Comparison of ENCODE assay signal across 22 cellular contexts in genomic region chr1:28450561-28450960, GRCh38. TPM values are rescaled to one million over a fixed set of nuclear protein-coding genes. Genes with fewer than 3 reads are reported as not detected.
DNase-seq lines count a peak whose midpoint lies in the region; ATAC-seq, FAIRE-seq and TF ChIP-seq lines count a peak whose summit lies in the region.
"Had no signal": no experiment of that assay in that cellular context is flagged by ENCODE, and none has a peak within 500 bp of the region (broad histone marks: within the 10 kb centered on the region; RNA-seq: fewer than 3 reads in every experiment).

No MANE protein-coding gene starts in this region.

- CTCF ChIA-PET in MCF 10A (lab: Yijun Ruan, JAX), result interaction anchor here (0.5 to 1.1 kb wide), 3 partner anchors 60 to 202 kb away, joined by 3 to 5 read pairs (median 3); no protein-coding TSS in a partner anchor

- no peak for TF ChIP-seq POLR2A in breast epithelium (IDR thresholded peaks at IDR 0.05)

- H3K36me3 Mint-ChIP-seq in MCF 10A (ENCODE audit: insufficient read depth, unreplicated experiment), result peaks cover 11% of the 10 kb centered on the region
- H3K36me3 Mint-ChIP-seq in stimulated activated effector memory CD8-positive, alpha-beta T cell treated with anti-CD3 and anti-CD28 coated beads, Interleukin-12 subunit alpha, Interleukin-12 subunit beta, amount 100 ng/mL, for 72 hours, result peaks cover 13% of the 10 kb centered on the region

- TF ChIP-seq CTCF in MCF 10A (IDR thresholded peaks at IDR 0.05; ENCODE audit: unreplicated experiment), result no peak
- TF ChIP-seq CTCF in breast epithelium (IDR thresholded peaks at IDR 0.05), result no peak
- no peak for TF ChIP-seq CTCF in RWPE2 (IDR thresholded peaks at IDR 0.05; ENCODE audit: poor library complexity, severe bottlenecking)
- no peak for TF ChIP-seq CTCF in epithelial cell of esophagus (IDR thresholded peaks at IDR 0.05; ENCODE audit: insufficient read depth, low read depth, low read length, missing control alignments)
- TF ChIP-seq CTCF in pancreas (IDR thresholded peaks at IDR 0.05), result no peak

- H3K9me3 Mint-ChIP-seq in MCF 10A (ENCODE audit: unreplicated experiment), result no peaks in the 10 kb centered on the region
- no peaks in the 10 kb centered on the region for H3K9me3 Mint-ChIP-seq in stimulated activated effector memory CD8-positive, alpha-beta T cell treated with anti-CD3 and anti-CD28 coated beads, Interleukin-12 subunit alpha, Interleukin-12 subunit beta, amount 100 ng/mL, for 72 hours
- H3K9me3 Mint-ChIP-seq: CD8-positive, alpha-beta T cell had no signal

- no peaks in the 10 kb centered on the region for H3K36me3 ChIP-seq in breast epithelium
- H3K36me3 ChIP-seq in RWPE2 (ENCODE audit: low read depth), result peaks cover 17% of the 10 kb centered on the region
- H3K36me3 ChIP-seq in pancreas, result no peaks in the 10 kb centered on the region
- H3K36me3 ChIP-seq: gastrocnemius medialis, ovary had no signal

- H3K4me3 ChIP-seq in breast epithelium (no peak overlapping the region), RWPE2 (ENCODE audit: severe bottlenecking) (no peak overlapping the region), epithelial cell of esophagus (ENCODE audit: low read length) (no peak overlapping the region), pancreas (no peak overlapping the region)
- H3K4me3 ChIP-seq: dorsolateral prefrontal cortex, gastrocnemius medialis, lung, ovary, SJSA1, testis had no signal

- H3K4me1 Mint-ChIP-seq in MCF 10A (ENCODE audit: insufficient read depth, unreplicated experiment), result peaks cover 16% of the 10 kb centered on the region
- H3K4me1 Mint-ChIP-seq in stimulated activated effector memory CD8-positive, alpha-beta T cell treated with anti-CD3 and anti-CD28 coated beads, Interleukin-12 subunit alpha, Interleukin-12 subunit beta, amount 100 ng/mL, for 72 hours, result peaks cover 28% of the 10 kb centered on the region

- DNase-seq in MCF 10A (ENCODE audit: unreplicated experiment) (no peak), breast epithelium (ENCODE audit: low spot score in 2 of 2) (no peak), RWPE2 (ENCODE audit: low spot score) (no peak), epithelial cell of esophagus (ENCODE audit: low read depth) (peak; percentile 27), pancreas (no peak), NCI-H774 (lab: John Stamatoyannopoulos, UW) (no peak)
- DNase-seq in stimulated activated effector memory CD8-positive, alpha-beta T cell treated with anti-CD3 and anti-CD28 coated beads, Interleukin-12 subunit alpha, Interleukin-12 subunit beta, amount 100 ng/mL, for 72 hours (ENCODE audit: low spot score in 2 of 2), result no peak
- DNase-seq: activated CD4-positive, CD25-positive, alpha-beta regulatory T cell; activated effector memory CD4-positive, alpha-beta T cell treated with anti-CD3 and anti-CD28 coated beads, Interleukin-2, amount 50 U/mL, for 16 hours; DMS153; dorsolateral prefrontal cortex; gastrocnemius medialis; islet precursor cell; NCI-H187 treated with DMSO at 0.1 percent for 48 hours; ovary; testis had no signal

- peak overlapping the region; percentile 79 for H3K27ac Mint-ChIP-seq in MCF 10A (ENCODE audit: low read depth, unreplicated experiment)
- H3K27ac Mint-ChIP-seq in stimulated activated effector memory CD8-positive, alpha-beta T cell treated with anti-CD3 and anti-CD28 coated beads, Interleukin-12 subunit alpha, Interleukin-12 subunit beta, amount 100 ng/mL, for 72 hours, result no peak overlapping the region

- no TSS peak for BruUV-seq in MCF 10A (replicated peaks; lab: Mats Ljungman, UMichigan)

- POLR2A ChIA-PET in MCF 10A (lab: Yijun Ruan, JAX), result interaction anchor here (0.7 to 6.8 kb wide), 6 partner anchors 12 to 58 kb away, joined by 4 to 58 read pairs (median 8); partner anchors contain the start of gene RCC1

- WGBS in pancreas, 2 donors, result 91 to 94% methylated on average over 5 of the region's 5 CpGs

- peak overlapping the region in 1 of 2 donors; percentile 41 for H3K27ac ChIP-seq in breast epithelium
- H3K27ac ChIP-seq in RWPE2 (ENCODE audit: poor library complexity, severe bottlenecking), result peak overlapping the region; percentile 40
- H3K27ac ChIP-seq in pancreas, result no peak overlapping the region
- H3K27ac ChIP-seq: ovary, SJSA1, testis had no signal

- intact Hi-C loops in MCF 10A (cut with micrococcal nuclease), result no loop called here
- intact Hi-C loops in breast epithelium (cut with DNase I; ENCODE audit: low total_unique reads), result no loop called here
- intact Hi-C loops in pancreas (cut with DNase I), result no loop called here

- H3K4me3 Mint-ChIP-seq in MCF 10A (ENCODE audit: unreplicated experiment), result no peak overlapping the region
- no peak overlapping the region for H3K4me3 Mint-ChIP-seq in stimulated activated effector memory CD8-positive, alpha-beta T cell treated with anti-CD3 and anti-CD28 coated beads, Interleukin-12 subunit alpha, Interleukin-12 subunit beta, amount 100 ng/mL, for 72 hours
- H3K4me3 Mint-ChIP-seq: CD8-positive, alpha-beta T cell had no signal

- H3K4me1 ChIP-seq in breast epithelium (no peaks in the 10 kb centered on the region), RWPE2 (ENCODE audit: insufficient read depth, poor library complexity, severe bottlenecking) (peaks cover 14% of the 10 kb centered on the region), pancreas (no peaks in the 10 kb centered on the region)
- H3K4me1 ChIP-seq: gastrocnemius medialis, testis had no signal

- H3K27me3 Mint-ChIP-seq in MCF 10A (ENCODE audit: insufficient read depth, unreplicated experiment), result no peaks in the 10 kb centered on the region

- no peak for ATAC-seq in RWPE2 (ENCODE audit: low read depth)
- ATAC-seq in stimulated activated effector memory CD8-positive, alpha-beta T cell treated with anti-CD3 and anti-CD28 coated beads, Interleukin-12 subunit alpha, Interleukin-12 subunit beta, amount 100 ng/mL, for 72 hours, result no peak
- ATAC-seq in pancreas, result no peak
- ATAC-seq in HG03460 (IDR thresholded peaks at IDR 0.05; ENCODE audit: unreplicated experiment), result no peak
- ATAC-seq: gastrocnemius medialis, sciatic nerve had no signal

- H3K9me3 ChIP-seq in breast epithelium (no peaks in the 10 kb centered on the region), RWPE2 (ENCODE audit: severe bottlenecking) (no peaks in the 10 kb centered on the region), pancreas (no peaks in the 10 kb centered on the region)
- H3K9me3 ChIP-seq: gastrocnemius medialis, ovary, SJSA1, testis had no signal

- no peak for FAIRE-seq in pancreas (lab: Jason Lieb, UNC)
- FAIRE-seq: G401.6 had no signal

- no peaks in the 10 kb centered on the region for H3K27me3 ChIP-seq in breast epithelium
- H3K27me3 ChIP-seq in RWPE2 (ENCODE audit: insufficient read depth, poor library complexity, severe bottlenecking), result no peaks in the 10 kb centered on the region
- H3K27me3 ChIP-seq in pancreas, result no peaks in the 10 kb centered on the region
- H3K27me3 ChIP-seq: dorsolateral prefrontal cortex, gastrocnemius medialis, ovary, SJSA1, testis had no signal

RNA-seq across cellular contexts. Expression of gene RCC1, which starts 55.3 kb away (rescaled TPM):
- total RNA-seq in MCF 10A (2022) (30.3 and 42.4 TPM in 2 replicates), breast epithelium (10 to 100 TPM; 15.7 to 44.9 (median 40.1) TPM), pancreas (10 to 100 TPM in 4 of 6 donors, 1 to 10 TPM in 2; 5.4 to 18.5 (median 12.8) TPM)
- 10 to 100 TPM in 1 of 2 donors, 1 to 10 TPM in 1; 8.7 to 11.4 TPM for polyA plus RNA-seq in pancreas
